Comparison of ENCODE assay signal across 8 cellular contexts in genomic region chr15:35545316-35545824, GRCh38. TPM values are rescaled to one million over a fixed set of nuclear protein-coding genes. Genes with fewer than 3 reads are reported as not detected.
DNase-seq lines count a peak whose midpoint lies in the region; ATAC-seq lines count a peak whose summit lies in the region.

No MANE protein-coding gene starts in this region.

- peaks cover 25 to 42% (median 25%) of the 10 kb centered on the region in 3 donors for H3K4me1 Mint-ChIP-seq in T-cell
- H3K4me1 Mint-ChIP-seq in stimulated activated naive B cell treated with anti-CD40 and anti-IgM and Interleukin-4, amounts not matched to agents 10 μg/mL and 1 μg/mL and 100 μg/mL, for 72 hours, result peaks cover 17 to 38% of the 10 kb centered on the region in 2 donors

- peak; percentile 12 for ATAC-seq in GM21360 (IDR thresholded peaks at IDR 0.05; ENCODE audit: unreplicated experiment)
- ATAC-seq in T-cell (replicated peaks in 1 of 4), result peak in 2 of 4 experiments; percentile 1 to 2
- peak; percentile 33 to 40 for ATAC-seq in stimulated activated naive B cell treated with anti-CD40 and anti-IgM and Interleukin-4, amounts not matched to agents 10 μg/mL and 1 μg/mL and 100 μg/mL, for 72 hours (replicated peaks)

- H3K4me3 Mint-ChIP-seq in T-cell, result peak overlapping the region; percentile 92 to 95 (median 93)
- peak overlapping the region; percentile 95 to 99 for H3K4me3 Mint-ChIP-seq in stimulated activated naive B cell treated with anti-CD40 and anti-IgM and Interleukin-4, amounts not matched to agents 10 μg/mL and 1 μg/mL and 100 μg/mL, for 72 hours

- no peaks in the 10 kb centered on the region for H3K36me3 ChIP-seq in ectodermal cell (ENCODE audit: control insufficient read depth, insufficient read depth, low read length)

- peak overlapping the region; percentile 94 to 99 for H3K27ac Mint-ChIP-seq in T-cell
- H3K27ac Mint-ChIP-seq in stimulated activated naive B cell treated with anti-CD40 and anti-IgM and Interleukin-4, amounts not matched to agents 10 μg/mL and 1 μg/mL and 100 μg/mL, for 72 hours, result peak overlapping the region; percentile 99

- no peaks in the 10 kb centered on the region for H3K27me3 ChIP-seq in ectodermal cell (ENCODE audit: control insufficient read depth, insufficient read depth, low read length, poor library complexity, severe bottlenecking)

- DNase-seq in DMS53 treated with DMSO at 0.1 percent for 48 hours (lab: John Stamatoyannopoulos, UW; ENCODE audit: unreplicated experiment), result peak; percentile 19
- peak; percentile 57 for DNase-seq in HS-27A (ENCODE audit: low read depth)
- DNase-seq in T-cell, result peak in 4 of 34 experiments; percentile 0 to 7 (median 4)
- peak; percentile 64 for DNase-seq in medulla oblongata (ENCODE audit: extremely low spot score)
- DNase-seq in stimulated activated naive B cell treated with anti-CD40 and anti-IgM and Interleukin-4, amounts not matched to agents 10 μg/mL and 1 μg/mL and 100 μg/mL, for 72 hours, result no peak
- DNase-seq in globus pallidus (ENCODE audit: low spot score), result no peak

- POLR2A ChIA-PET in T-cell (lab: Charles Lee), result no interaction called here

- peaks cover 21% of the 10 kb centered on the region for H3K4me1 ChIP-seq in ectodermal cell (ENCODE audit: control insufficient read depth, insufficient read depth, low read length)

- H3K4me3 ChIP-seq in ectodermal cell (ENCODE audit: insufficient read depth, low read depth, low read length), result peak overlapping the region; percentile 52

- CTCF ChIA-PET in T-cell (lab: Charles Lee), result no interaction called here

- H3K9me3 Mint-ChIP-seq in T-cell, result no peaks in the 10 kb centered on the region
- H3K9me3 Mint-ChIP-seq in stimulated activated naive B cell treated with anti-CD40 and anti-IgM and Interleukin-4, amounts not matched to agents 10 μg/mL and 1 μg/mL and 100 μg/mL, for 72 hours, result peaks cover 5% of the 10 kb centered on the region in 2 donors

- H3K27ac ChIP-seq in ectodermal cell (ENCODE audit: insufficient read depth, low read depth, low read length, poor library complexity, severe bottlenecking), result peak overlapping the region; percentile 94

- WGBS in ectodermal cell, 2 experiments, result 28 to 32% methylated on average over 15 of the region's 15 CpGs

- peaks cover 9% of the 10 kb centered on the region for H3K36me3 Mint-ChIP-seq in T-cell
- H3K36me3 Mint-ChIP-seq in stimulated activated naive B cell treated with anti-CD40 and anti-IgM and Interleukin-4, amounts not matched to agents 10 μg/mL and 1 μg/mL and 100 μg/mL, for 72 hours, result peaks cover 0 to 15% of the 10 kb centered on the region in 2 donors

- no peaks in the 10 kb centered on the region for H3K27me3 Mint-ChIP-seq in T-cell
- no peaks in the 10 kb centered on the region for H3K27me3 Mint-ChIP-seq in stimulated activated naive B cell treated with anti-CD40 and anti-IgM and Interleukin-4, amounts not matched to agents 10 μg/mL and 1 μg/mL and 100 μg/mL, for 72 hours

- H3K9me3 ChIP-seq in ectodermal cell (ENCODE audit: control insufficient read depth, low read length), result no peaks in the 10 kb centered on the region

RNA-seq across cellular contexts. Expression of gene DPH6, which starts 0.6 kb away (rescaled TPM):
- total RNA-seq in T-cell, result 10 to 100 TPM; 11.9 to 18.6 (median 14.6) TPM
- polyA plus RNA-seq in ectodermal cell (2013, experiment 1 of 4), result 17.8 TPM
- 18.2 TPM for polyA plus RNA-seq in ectodermal cell (2013, experiment 2 of 4)
- 16.9 TPM for polyA plus RNA-seq in ectodermal cell (2013, experiment 3 of 4)
- 15.5 TPM for polyA plus RNA-seq in ectodermal cell (2013, experiment 4 of 4)

Comparison
In these comparisons a context has a peak if more than half of its experiments do, and no peak if none do; other contexts are left out.
1. DNase-seq: peak in DMS53 treated with DMSO at 0.1 percent for 48 hours (single experiment), HS-27A (single experiment) and medulla oblongata (single experiment); none in stimulated activated naive B cell treated with anti-CD40 and anti-IgM and Interleukin-4, amounts not matched to agents 10 μg/mL and 1 μg/mL and 100 μg/mL, for 72 hours (single experiment) and globus pallidus (single experiment).